In genomic region chr2:167294031-167294774, GRCh38 we compare ENCODE assay signal across 8 cellular contexts. TPM values are rescaled to one million over a fixed set of nuclear protein-coding genes. Genes with fewer than 3 reads are reported as not detected.
DNase-seq lines count a peak whose midpoint lies in the region; ATAC-seq and TF ChIP-seq lines count a peak whose summit lies in the region.

No MANE protein-coding gene starts in this region.

- intact Hi-C loops in right cardiac atrium (cut with DNase I) = no loop called here

- no peak for ATAC-seq in right cardiac atrium
- no peak for ATAC-seq in omental fat pad (ENCODE audit: low FRiP score)
- no peak for ATAC-seq in GM18868 (IDR thresholded peaks at IDR 0.05; ENCODE audit: unreplicated experiment)

- H3K4me3 ChIP-seq in AG09309 (ENCODE audit: control insufficient read depth, low read depth, low read length) (peak overlapping the region; percentile 40), HFF-Myc (replicated peaks; ENCODE audit: low read depth, low read length) (peak overlapping the region; percentile 54), right cardiac atrium (ENCODE audit: low read length) (peak overlapping the region; percentile 92), retinal pigment epithelial cell (ENCODE audit: low read length) (peak overlapping the region; percentile 43)

- no peaks in the 10 kb centered on the region for H3K9me3 ChIP-seq in right cardiac atrium (ENCODE audit: control insufficient read depth, low read length)

- H3K27ac ChIP-seq in right cardiac atrium (ENCODE audit: low read length) = no peak overlapping the region

- peaks cover 2% of the 10 kb centered on the region for H3K27me3 ChIP-seq in right cardiac atrium (ENCODE audit: control insufficient read depth, insufficient read depth)

- TF ChIP-seq CTCF in AG09309 (IDR thresholded peaks at IDR 0.05; ENCODE audit: control insufficient read depth, insufficient read depth, low read depth, low read length, missing control alignments) (no peak), HFF-Myc (IDR thresholded peaks at IDR 0.05; ENCODE audit: low read depth, low read length, missing control alignments) (no peak), retinal pigment epithelial cell (conservative IDR thresholded peaks at IDR 0.05; ENCODE audit: low read depth, low read length) (peak; percentile 5), omental fat pad (IDR thresholded peaks at IDR 0.05) (no peak)

- peaks cover 4% of the 10 kb centered on the region for H3K4me1 ChIP-seq in right cardiac atrium (ENCODE audit: control insufficient read depth, insufficient read depth, low read length)

- no peak for DNase-seq in AG09309 (ENCODE audit: low read depth)
- DNase-seq in HFF-Myc (ENCODE audit: extremely low read depth, low read depth) = no peak
- DNase-seq in amniotic epithelial cell (ENCODE audit: low read depth) = peak; percentile 27
- peak; percentile 8 to 47 (median 44) for DNase-seq in right cardiac atrium
- no peak for DNase-seq in retinal pigment epithelial cell (ENCODE audit: low read depth)
- DNase-seq in omental fat pad (ENCODE audit: low spot score) = no peak
- DNase-seq in T-helper 9 cell = no peak

- 3% methylated on average over 35 of the region's 35 CpGs for WGBS in right cardiac atrium

RNA-seq across cellular contexts. Expression of gene B3GALT1, which starts 1.4 kb away (rescaled TPM):
- total RNA-seq in right cardiac atrium (under 1 TPM in 3 of 4 donors, not detected in 1; 0.03 to 0.11 (median 0.09) TPM), omental fat pad (1 to 10 TPM in 1 of 4 donors, under 1 TPM in 3; 0.24 to 1.3 (median 0.59) TPM)
- polyA plus RNA-seq in right cardiac atrium = 0.09 TPM

Comparison
In these comparisons a context has a peak if more than half of its experiments do, and no peak if none do; other contexts are left out.
1. DNase-seq: peak in amniotic epithelial cell (single experiment) and right cardiac atrium (3 of 3); none in AG09309 (single experiment), HFF-Myc (single experiment), retinal pigment epithelial cell (single experiment), omental fat pad (single experiment) and T-helper 9 cell (single experiment).
2. H3K4me3 ChIP-seq: peak in every context shown above with its lines; median percentile 92 in right cardiac atrium; 54 in HFF-Myc; 43 in retinal pigment epithelial cell; 40 in AG09309.